1 cellular context compared by ENCODE assay signal in the genomic region with DNA sequence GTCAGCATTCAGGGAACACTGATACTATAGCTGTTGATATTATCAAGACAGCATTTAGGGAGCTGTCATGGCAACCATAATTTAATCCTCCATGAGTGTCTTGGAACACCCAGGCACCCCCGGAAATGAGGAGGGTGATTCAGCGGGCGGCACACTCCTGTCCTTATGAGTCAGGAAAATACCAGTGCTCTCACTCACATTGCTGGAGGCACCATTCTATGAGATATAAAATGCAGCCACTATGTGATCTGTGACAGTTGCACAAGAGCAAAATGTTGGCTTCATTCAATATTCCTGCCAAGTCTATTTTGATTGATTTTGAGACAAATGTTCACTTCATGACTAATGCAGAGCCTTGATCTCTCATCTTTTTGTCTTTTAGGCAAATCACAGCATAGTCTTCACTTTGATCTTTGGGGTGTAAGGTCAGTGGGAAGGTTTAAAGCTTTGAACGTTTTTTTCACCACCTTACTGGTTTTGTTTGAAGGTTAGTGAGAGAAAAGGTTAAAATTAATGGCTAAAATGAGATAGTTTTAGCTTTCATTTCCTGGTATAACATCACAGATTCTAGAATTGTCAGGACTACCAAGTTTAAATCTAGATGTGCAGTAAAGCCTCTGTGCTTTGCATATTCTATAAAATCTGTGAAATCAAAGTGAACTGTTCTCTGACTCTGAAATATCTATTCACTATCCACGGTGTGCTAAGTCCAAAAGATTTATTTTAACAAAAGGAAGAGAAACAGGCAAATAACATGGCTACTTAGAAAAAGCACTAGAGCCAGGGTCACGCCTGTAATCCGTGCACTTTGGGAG.
TF ChIP-seq lines count a peak whose summit lies in the region.

No MANE protein-coding gene starts in this region.

TF ChIP-seq in IMR-90, 13 proteins besides CTCF, POLR2A, EP300 and RAD21 (continued from another document):
- TF ChIP-seq, protein P1, sequence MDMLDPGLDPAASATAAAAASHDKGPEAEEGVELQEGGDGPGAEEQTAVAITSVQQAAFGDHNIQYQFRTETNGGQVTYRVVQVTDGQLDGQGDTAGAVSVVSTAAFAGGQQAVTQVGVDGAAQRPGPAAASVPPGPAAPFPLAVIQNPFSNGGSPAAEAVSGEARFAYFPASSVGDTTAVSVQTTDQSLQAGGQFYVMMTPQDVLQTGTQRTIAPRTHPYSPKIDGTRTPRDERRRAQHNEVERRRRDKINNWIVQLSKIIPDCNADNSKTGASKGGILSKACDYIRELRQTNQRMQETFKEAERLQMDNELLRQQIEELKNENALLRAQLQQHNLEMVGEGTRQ (IDR thresholded peaks at IDR 0.05; ENCODE audit: low read depth, low read length): no peak
- TF ChIP-seq BHLHE40 (IDR thresholded peaks at IDR 0.05; ENCODE audit: low read depth, low read length) (peak; percentile 95), FOS (IDR thresholded peaks at IDR 0.05; ENCODE audit: low read depth, low read length) (peak; percentile 97), NFE2L2 (IDR thresholded peaks at IDR 0.05; ENCODE audit: low read depth, low read length) (peak; percentile 60; the same call in 1 of the 2 replicates), SMC3 (IDR thresholded peaks at IDR 0.05; ENCODE audit: low read depth, low read length) (0 out of 2 replicates have a peak, but pooled peaks have one; percentile 12), MXI1 (IDR thresholded peaks at IDR 0.05; ENCODE audit: borderline replicate concordance, low read depth, low read length) (peak; percentile 30; the same call in 1 of the 2 replicates), RCOR1 (IDR thresholded peaks at IDR 0.05; ENCODE audit: insufficient replicate concordance, low read length) (peak; percentile 67), CEBPB (IDR thresholded peaks at IDR 0.05; ENCODE audit: low read depth, low read length) (peak; percentile 99), MAZ (IDR thresholded peaks at IDR 0.05; ENCODE audit: borderline replicate concordance, low read depth, low read length) (peak; percentile 85), RFX5 (IDR thresholded peaks at IDR 0.05; ENCODE audit: low read depth, low read length) (no peak), MAFK (IDR thresholded peaks at IDR 0.05; ENCODE audit: low read depth, low read length) (peak; percentile 45; the same call in 1 of the 2 replicates)
- TF ChIP-seq, protein P2, sequence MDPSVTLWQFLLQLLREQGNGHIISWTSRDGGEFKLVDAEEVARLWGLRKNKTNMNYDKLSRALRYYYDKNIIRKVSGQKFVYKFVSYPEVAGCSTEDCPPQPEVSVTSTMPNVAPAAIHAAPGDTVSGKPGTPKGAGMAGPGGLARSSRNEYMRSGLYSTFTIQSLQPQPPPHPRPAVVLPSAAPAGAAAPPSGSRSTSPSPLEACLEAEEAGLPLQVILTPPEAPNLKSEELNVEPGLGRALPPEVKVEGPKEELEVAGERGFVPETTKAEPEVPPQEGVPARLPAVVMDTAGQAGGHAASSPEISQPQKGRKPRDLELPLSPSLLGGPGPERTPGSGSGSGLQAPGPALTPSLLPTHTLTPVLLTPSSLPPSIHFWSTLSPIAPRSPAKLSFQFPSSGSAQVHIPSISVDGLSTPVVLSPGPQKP (IDR thresholded peaks at IDR 0.05; ENCODE audit: borderline replicate concordance, low read depth, low read length): no peak
